In genomic region chr5:113663879-113664278, GRCh38 we compare ENCODE assay signal across 8 cellular contexts.
A peak's percentile ranks its signal among the peaks of the same experiment; 100 is the strongest.
DNase-seq lines count a peak whose midpoint lies in the region; ATAC-seq and TF ChIP-seq lines count a peak whose summit lies in the region.

No MANE protein-coding gene starts in this region.

- no peak for ATAC-seq in activated CD8-positive, alpha-beta T cell treated with anti-CD3 and anti-CD28 coated beads for 36 hours
- no peak for ATAC-seq in HG03097 (IDR thresholded peaks at IDR 0.05; ENCODE audit: low FRiP score, unreplicated experiment)

- in situ Hi-C loops in GM13977 (cut with MboI; ENCODE audit: low pct_unique_long_range_greater_than_20kb, low sequenced_read_pairs, unreplicated experiment), result no loop called here

- peaks cover 34% of the 10 kb centered on the region for H3K27me3 Mint-ChIP-seq in activated CD8-positive, alpha-beta T cell treated with anti-CD3 and anti-CD28 coated beads for 36 hours

- no peak overlapping the region for H3K4me3 Mint-ChIP-seq in activated CD8-positive, alpha-beta T cell treated with anti-CD3 and anti-CD28 coated beads for 36 hours

- no peaks in the 10 kb centered on the region for H3K9me3 ChIP-seq in AG04450 (ENCODE audit: control insufficient read depth, insufficient read depth, low read length)

- DNase-seq in AG04450 (ENCODE audit: low read depth, low spot score), result peak; percentile 13
- DNase-seq in GM13977 (ENCODE audit: low spot score), result peak; percentile 8
- DNase-seq in activated CD8-positive, alpha-beta T cell treated with anti-CD3 and anti-CD28 coated beads for 36 hours, result peak; percentile 59
- DNase-seq in islet precursor cell, result peak; percentile 77
- DNase-seq in NCI-H1048 (lab: John Stamatoyannopoulos, UW), result no peak
- DNase-seq in DMS79 (lab: John Stamatoyannopoulos, UW), result no peak

- no peaks in the 10 kb centered on the region for H3K9me3 Mint-ChIP-seq in activated CD8-positive, alpha-beta T cell treated with anti-CD3 and anti-CD28 coated beads for 36 hours

- TF ChIP-seq RAD21 in Ishikawa (IDR thresholded peaks at IDR 0.05; ENCODE audit: low read depth), result peak; percentile 23; the same call in 1 of the 2 replicates

- peaks cover 6% of the 10 kb centered on the region for H3K27me3 ChIP-seq in AG04450 (ENCODE audit: control insufficient read depth, insufficient read depth, low read length)

- H3K27ac Mint-ChIP-seq in activated CD8-positive, alpha-beta T cell treated with anti-CD3 and anti-CD28 coated beads for 36 hours, result no peak overlapping the region

- TF ChIP-seq EP300 in Ishikawa (IDR thresholded peaks at IDR 0.05; ENCODE audit: borderline replicate concordance), result no peak

- TF ChIP-seq CTCF in AG04450 (IDR thresholded peaks at IDR 0.05; ENCODE audit: low read depth, low read length) (peak; percentile 68), GM13977 (IDR thresholded peaks at IDR 0.05; ENCODE audit: extremely low read depth, insufficient read depth, missing control alignments) (peak; percentile 63)
- TF ChIP-seq CTCF in activated CD8-positive, alpha-beta T cell treated with anti-CD3 and anti-CD28 coated beads for 36 hours (IDR thresholded peaks at IDR 0.05), result peak; percentile 45

- no peak overlapping the region for H3K27ac ChIP-seq in AG04450 (ENCODE audit: low read depth, low read length)

- intact Hi-C loops in activated CD8-positive, alpha-beta T cell treated with anti-CD3 and anti-CD28 coated beads for 36 hours (cut with micrococcal nuclease), result loop anchor here (2.0 kb wide), 1 partner anchor 51 kb away; no protein-coding TSS in a partner anchor

- no peaks in the 10 kb centered on the region for H3K36me3 Mint-ChIP-seq in activated CD8-positive, alpha-beta T cell treated with anti-CD3 and anti-CD28 coated beads for 36 hours (ENCODE audit: low read depth)

- POLR2A ChIA-PET in AG04450 (lab: Yijun Ruan, JAX), result no interaction called here
- POLR2A ChIA-PET in activated CD8-positive, alpha-beta T cell treated with anti-CD3 and anti-CD28 coated beads for 36 hours (lab: Charles Lee), result no interaction called here

- no peaks in the 10 kb centered on the region for H3K4me1 Mint-ChIP-seq in activated CD8-positive, alpha-beta T cell treated with anti-CD3 and anti-CD28 coated beads for 36 hours (ENCODE audit: low read depth)

- no peak overlapping the region for H3K4me3 ChIP-seq in AG04450 (ENCODE audit: low read depth, low read length)

- CTCF ChIA-PET in AG04450 (lab: Charles Lee), result interaction anchor here (1.0 to 8.1 kb wide), 11 partner anchors 10 to 786 kb away, joined by 3 to 200 read pairs (median 4); no protein-coding TSS in a partner anchor
- CTCF ChIA-PET in activated CD8-positive, alpha-beta T cell treated with anti-CD3 and anti-CD28 coated beads for 36 hours (lab: Charles Lee), result interaction anchor here (0.9 to 6.0 kb wide), 6 partner anchors 9 to 56 kb away, joined by 3 to 52 read pairs (median 3); no protein-coding TSS in a partner anchor

TF ChIP-seq in Ishikawa, 13 proteins besides CTCF, POLR2A, EP300 and RAD21:
- peak; percentile 61 for TF ChIP-seq NFIC (IDR thresholded peaks at IDR 0.05)
- TF ChIP-seq REST (IDR thresholded peaks at IDR 0.05; ENCODE audit: low read depth), result no peak
- no peak for TF ChIP-seq YY1 (IDR thresholded peaks at IDR 0.05; ENCODE audit: low read depth)

Comparison
In these comparisons a context has a peak if more than half of its experiments do, and no peak if none do; other contexts are left out.
1. DNase-seq: peak in AG04450 (single experiment), GM13977 (single experiment), activated CD8-positive, alpha-beta T cell treated with anti-CD3 and anti-CD28 coated beads for 36 hours (single experiment) and islet precursor cell (single experiment); none in NCI-H1048 (single experiment) and DMS79 (single experiment).
2. Peak in every context shown above with its lines, with median percentiles within 50 percentile points of each other: CTCF ChIP-seq.